Comparison of ENCODE assay signal across 9 cellular contexts in the genomic region with DNA sequence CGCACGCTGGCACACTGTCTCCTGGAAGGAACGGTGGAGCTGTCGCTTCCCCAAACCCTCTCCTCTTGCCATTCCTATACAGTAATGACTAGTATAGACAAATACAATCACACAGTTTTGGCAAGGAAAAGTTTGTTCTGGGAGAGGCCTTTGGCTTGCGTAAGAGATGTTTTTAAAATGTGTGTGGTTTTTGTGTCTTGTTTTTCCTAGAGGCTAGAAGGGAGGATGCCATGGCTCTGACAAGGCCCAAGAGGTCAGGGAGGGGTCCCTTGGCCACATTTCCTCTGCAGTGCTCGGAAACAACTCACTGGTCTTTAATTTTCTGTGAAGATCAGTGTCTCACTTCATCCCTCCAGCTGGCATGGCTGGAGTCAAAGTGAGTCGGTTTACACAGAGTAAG.
DNase-seq lines count a peak whose midpoint lies in the region; ATAC-seq and TF ChIP-seq lines count a peak whose summit lies in the region.
"Had no signal": no experiment of that assay in that cellular context is flagged by ENCODE, and none has a peak within 500 bp of the region (broad histone marks: within the 10 kb centered on the region; RNA-seq: fewer than 3 reads in every experiment).

No MANE protein-coding gene starts in this region.

- no peak overlapping the region for H3K4me3 ChIP-seq in SJSA1
- H3K4me3 ChIP-seq in fibroblast of pulmonary artery (replicated peaks; ENCODE audit: low read depth, low read length), result no peak overlapping the region
- H3K4me3 ChIP-seq in ovary, result no peak overlapping the region

- intact Hi-C loops in ovary (cut with DNase I), result loop anchor here in 2 of 4 donors (5.0 to 10.0 kb wide), 5 partner anchors 53 to 282 kb away; no protein-coding TSS in a partner anchor

- TF ChIP-seq EP300 in ovary (IDR thresholded peaks at IDR 0.05), result peak; percentile 20

- no peaks in the 10 kb centered on the region for H3K36me3 ChIP-seq in SJSA1
- no peaks in the 10 kb centered on the region for H3K36me3 ChIP-seq in ovary

- peaks cover 6% of the 10 kb centered on the region; the same call in 1 of the 2 replicates for H3K9me3 ChIP-seq in SJSA1 (replicated peaks)
- no peaks in the 10 kb centered on the region for H3K9me3 ChIP-seq in ovary

- peaks cover 71% of the 10 kb centered on the region for H3K4me1 ChIP-seq in SJSA1 (replicated peaks)
- peaks cover 21% of the 10 kb centered on the region for H3K4me1 ChIP-seq in ovary (ENCODE audit: insufficient read depth)

- DNase-seq in AG08395 (ENCODE audit: low spot score) (peak; percentile 77), SJSA1 (ENCODE audit: low read depth in 1 of 2, low spot score in 2 of 2) (peak; percentile 81 to 90), fibroblast of pulmonary artery (ENCODE audit: low read depth) (peak; percentile 98), ovary (peak; percentile 79 to 90 (median 84)), COR-L47 (lab: John Stamatoyannopoulos, UW) (no peak)
- DNase-seq: naive B cell had no signal

- WGBS in ovary, 3 donors, result 7 to 13% (median 12%) methylated on average over 7 of the region's 7 CpGs

- no peak for ATAC-seq in HG03460 (IDR thresholded peaks at IDR 0.05; ENCODE audit: unreplicated experiment)
- no peak for ATAC-seq in GM19351 (IDR thresholded peaks at IDR 0.05; ENCODE audit: unreplicated experiment)
- ATAC-seq in HG03108 (IDR thresholded peaks at IDR 0.05; ENCODE audit: unreplicated experiment), result no peak

- H3K27ac ChIP-seq in SJSA1, result peak overlapping the region; percentile 54
- H3K27ac ChIP-seq in ovary, result peak overlapping the region in 1 of 2 donors; percentile 22

- TF ChIP-seq CTCF in fibroblast of pulmonary artery (IDR thresholded peaks at IDR 0.05; ENCODE audit: low read length, missing control alignments) (no peak), ovary (IDR thresholded peaks at IDR 0.05) (no peak)

- no peak for TF ChIP-seq POLR2A in ovary (IDR thresholded peaks at IDR 0.05)

- H3K27me3 ChIP-seq in SJSA1 (replicated peaks) (no peaks in the 10 kb centered on the region), ovary (no peaks in the 10 kb centered on the region)
